In the genomic region with DNA sequence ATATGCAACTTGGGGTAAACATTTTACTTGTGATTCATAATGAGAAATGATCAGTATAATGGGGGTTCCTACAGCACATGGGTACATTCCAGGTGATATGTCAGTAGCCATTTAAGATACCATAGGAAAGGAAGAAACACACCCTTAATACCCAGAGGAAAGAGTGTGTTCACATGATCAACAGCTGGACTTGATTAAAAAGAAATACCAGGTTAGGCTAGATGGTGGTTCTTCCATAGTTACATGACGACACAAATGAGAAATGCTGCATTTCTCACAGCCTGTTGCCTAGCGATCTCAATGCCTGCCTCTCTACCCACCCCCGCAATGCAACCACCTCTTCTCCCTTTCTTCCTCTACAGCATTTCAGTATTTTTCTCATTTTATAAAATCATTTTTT, we compare ENCODE assay signal across 17 cellular contexts.
DNase-seq lines count a peak whose midpoint lies in the region; ATAC-seq and TF ChIP-seq lines count a peak whose summit lies in the region.
"Had no signal": no experiment of that assay in that cellular context is flagged by ENCODE, and none has a peak within 500 bp of the region (broad histone marks: within the 10 kb centered on the region; RNA-seq: fewer than 3 reads in every experiment).

No MANE protein-coding gene starts in this region.

- H3K4me3 ChIP-seq in fibroblast of lung (replicated peaks in 1 of 4; ENCODE audit: control extremely low read depth in 1 of 4, insufficient read depth in 1 of 4, low read depth in 3 of 4, low read length in 4 of 4): no peak overlapping the region
- H3K4me3 ChIP-seq: body of pancreas, stomach had no signal

- H3K79me2 ChIP-seq in fibroblast of lung (ENCODE audit: control insufficient read depth, insufficient read depth, low read length): no peaks in the 10 kb centered on the region

- DNase-seq in EH (ENCODE audit: low read depth) (peak; percentile 88), SK-MEL-5 (ENCODE audit: low read depth, low spot score) (peak; percentile 22), fibroblast of lung (ENCODE audit: low read depth in 2 of 2) (peak; percentile 77 to 86), osteocyte (ENCODE audit: extremely low spot score, unreplicated experiment) (no peak), immature natural killer cell (no peak), SKM-1 treated with dmso at 0.1 percent for 144 hours (lab: John Stamatoyannopoulos, UW; ENCODE audit: unreplicated experiment) (no peak), OCI-M2 (lab: John Stamatoyannopoulos, UW; ENCODE audit: unreplicated experiment) (no peak)
- DNase-seq: activated CD4-positive, alpha-beta T cell treated with anti-CD3 and anti-CD28 coated beads for 4 hours; activated T-cell treated with anti-CD3 and anti-CD28 coated beads, Interleukin-2, amount 50 U/mL, for 48 hours; body of pancreas; COR-L47; NCI-H187 treated with DMSO at 0.1 percent for 48 hours; right cardiac atrium; stomach; T-helper 1 cell had no signal

- H3K27me3 ChIP-seq in fibroblast of lung (ENCODE audit: control insufficient read depth, insufficient read depth, low read length): no peaks in the 10 kb centered on the region
- H3K27me3 ChIP-seq: body of pancreas, stomach had no signal

- in situ Hi-C loops in SK-MEL-5 (cut with HindIII; ENCODE audit: low pct_unique_long_range_greater_than_20kb, low sequenced_read_pairs): no loop called here

- no peak for ATAC-seq in GM19023 (IDR thresholded peaks at IDR 0.05; ENCODE audit: unreplicated experiment)
- ATAC-seq: body of pancreas, right cardiac atrium had no signal

- no peak overlapping the region for H2AFZ ChIP-seq in fibroblast of lung (ENCODE audit: low read length)

- peak overlapping the region; percentile 75 for H3K27ac Mint-ChIP-seq in osteocyte (ENCODE audit: unreplicated experiment)
- no peak overlapping the region for H3K27ac Mint-ChIP-seq in immature natural killer cell

- H3K4me3 Mint-ChIP-seq in osteocyte (ENCODE audit: unreplicated experiment) (peak overlapping the region; percentile 49), immature natural killer cell (no peak overlapping the region)

- H4K20me1 ChIP-seq in fibroblast of lung (ENCODE audit: control insufficient read depth, extremely low read depth, insufficient read depth, low read length): no peaks in the 10 kb centered on the region

- no peak overlapping the region for H3K9ac ChIP-seq in fibroblast of lung (ENCODE audit: insufficient read depth, low read length)

- TF ChIP-seq CTCF in fibroblast of lung (conservative IDR thresholded peaks at IDR 0.05 in 1 of 2, IDR thresholded peaks at IDR 0.05 in 1 of 2; ENCODE audit: low read depth in 1 of 2, low read length in 2 of 2) (no peak), osteocyte (IDR thresholded peaks at IDR 0.05) (no peak)

- peak overlapping the region; percentile 30 for H3K4me2 ChIP-seq in fibroblast of lung (ENCODE audit: extremely low read depth, insufficient read depth, low read length)

- peaks cover 22% of the 10 kb centered on the region for H3K4me1 Mint-ChIP-seq in osteocyte (ENCODE audit: unreplicated experiment)
- H3K4me1 Mint-ChIP-seq in immature natural killer cell: no peaks in the 10 kb centered on the region

- H3K36me3 Mint-ChIP-seq in osteocyte (ENCODE audit: unreplicated experiment): no peaks in the 10 kb centered on the region
- no peaks in the 10 kb centered on the region for H3K36me3 Mint-ChIP-seq in immature natural killer cell

- H3K27ac ChIP-seq in fibroblast of lung (ENCODE audit: insufficient read depth, low read length): peak overlapping the region; percentile 29
- H3K27ac ChIP-seq: body of pancreas, epithelial cell of prostate, stomach had no signal

- H3K27me3 Mint-ChIP-seq in osteocyte (ENCODE audit: unreplicated experiment) (no peaks in the 10 kb centered on the region), immature natural killer cell (ENCODE audit: low read depth in 3 of 3) (peaks cover 3 to 6% (median 3%) of the 10 kb centered on the region in 3 donors)

- H3K36me3 ChIP-seq in fibroblast of lung (ENCODE audit: control insufficient read depth, insufficient read depth, low read length): no peaks in the 10 kb centered on the region
- H3K36me3 ChIP-seq: stomach had no signal

- H3K4me1 ChIP-seq in fibroblast of lung (ENCODE audit: control insufficient read depth, extremely low read depth, insufficient read depth, low read length): peaks cover 3% of the 10 kb centered on the region
- H3K4me1 ChIP-seq: body of pancreas, stomach had no signal

- H3K9me3 Mint-ChIP-seq in osteocyte (ENCODE audit: unreplicated experiment) (no peaks in the 10 kb centered on the region), immature natural killer cell (no peaks in the 10 kb centered on the region)

- no peaks in the 10 kb centered on the region for H3K9me3 ChIP-seq in fibroblast of lung (ENCODE audit: control insufficient read depth, insufficient read depth, low read depth, low read length)
- H3K9me3 ChIP-seq: body of pancreas, stomach had no signal

Comparison
In these comparisons a context has a peak if more than half of its experiments do, and no peak if none do; other contexts are left out.
1. DNase-seq: peak in EH (single experiment), SK-MEL-5 (single experiment) and fibroblast of lung (2 of 2); none in osteocyte (single experiment), immature natural killer cell (0 of 3), SKM-1 treated with dmso at 0.1 percent for 144 hours (single experiment) and OCI-M2 (single experiment).